In the genomic region with DNA sequence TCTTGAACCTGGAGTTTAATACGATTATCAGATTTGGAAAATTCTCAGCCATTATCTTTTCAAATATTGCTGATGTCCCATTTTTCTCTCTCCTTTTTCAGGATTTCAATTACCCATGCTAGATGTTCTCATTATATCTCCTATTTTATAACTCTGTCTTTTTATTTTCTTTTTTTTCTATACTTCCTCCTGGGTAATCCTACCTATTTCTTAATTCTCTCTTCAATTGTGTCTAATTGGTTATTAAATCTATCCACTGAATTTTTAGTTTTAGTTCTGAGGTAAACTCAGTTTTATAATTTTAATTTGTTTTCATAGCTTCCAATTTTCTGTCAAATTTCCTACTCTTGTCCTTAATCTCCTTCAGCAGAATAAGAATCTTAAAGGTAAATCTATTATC, we compare ENCODE assay signal across 23 cellular contexts.
"Had no signal": no experiment of that assay in that cellular context is flagged by ENCODE, and none has a peak within 500 bp of the region (broad histone marks: within the 10 kb centered on the region; RNA-seq: fewer than 3 reads in every experiment).

No MANE protein-coding gene starts in this region.

- DNase-seq: dermis blood vessel endothelial cell; dorsolateral prefrontal cortex; effector CD4-positive, alpha-beta T cell; effector memory CD8-positive, alpha-beta T cell; endodermal cell; erythroblast; esophagus squamous epithelium; foreskin fibroblast; foreskin melanocyte; gastrocnemius medialis; glutamatergic neuron; head of caudate nucleus; heart right ventricle; hippocampal formation; left cardiac atrium; left lung; left ventricle myocardium superior; lower lobe of right lung; mesenchymal stem cell; mucosa of descending colon; naive B cell; naive thymus-derived CD8-positive, alpha-beta T cell had no signal

- FAIRE-seq: keratinocyte had no signal
